8 cellular contexts compared by ENCODE assay signal in genomic region chr22:31089101-31090100, GRCh38. TPM values are rescaled to one million over a fixed set of nuclear protein-coding genes. Genes with fewer than 3 reads are reported as not detected.
A peak's percentile ranks its signal among the peaks of the same experiment; 100 is the strongest.
DNase-seq lines count a peak whose midpoint lies in the region; ATAC-seq and TF ChIP-seq lines count a peak whose summit lies in the region.

No MANE protein-coding gene starts in this region.

- peaks cover 8 to 46% (median 17%) of the 10 kb centered on the region in 4 donors for H3K4me1 ChIP-seq in transverse colon

- 60% methylated on average over 11 of the region's 11 CpGs; no CpG with 5 or more reads in 1 of the 2 donors for WGBS in transverse colon (ENCODE audit: low coverage in 1 of 2), 2 donors

- H3K4me3 ChIP-seq in brain microvascular endothelial cell (ENCODE audit: low read depth, low read length) (no peak overlapping the region), transverse colon (peak overlapping the region in 3 of 4 donors; percentile 6 to 18 (median 10))

- H3K9me3 ChIP-seq in transverse colon = no peaks in the 10 kb centered on the region

- DNase-seq in activated gamma-delta T cell treated with Interleukin-2 at 50 U/mL for 16 hours (peak; percentile 27), activated gamma-delta T cell (lab: John Stamatoyannopoulos, UW) (no peak), NCI-H2196 (lab: John Stamatoyannopoulos, UW; ENCODE audit: unreplicated experiment) (peak; percentile 51), brain microvascular endothelial cell (no peak), left colon (no peak), transverse colon (peak; percentile 71)

- no peak for TF ChIP-seq POLR2A in transverse colon (IDR thresholded peaks at IDR 0.05)

- ATAC-seq in left colon (peak; percentile 25), GM18870 (IDR thresholded peaks at IDR 0.05; ENCODE audit: unreplicated experiment) (no peak), HG02763 (IDR thresholded peaks at IDR 0.05; ENCODE audit: unreplicated experiment) (no peak)

- no peak for TF ChIP-seq EP300 in transverse colon (IDR thresholded peaks at IDR 0.05; ENCODE audit: low read depth)

- in situ Hi-C loops in brain microvascular endothelial cell (cut with HindIII; ENCODE audit: low pct_ligation_motif_present, low sequenced_read_pairs) (no loop called here), transverse colon (cut with MboI; ENCODE audit: low pct_ligation_motif_present in 1 of 4, low pct_unique_long_range_greater_than_20kb in 1 of 4, low sequenced_read_pairs in 3 of 4) (loop anchor here in 3 of 4 donors (10.0 kb wide), 1 partner anchor 145 kb away; no protein-coding TSS in a partner anchor)

- intact Hi-C loops in left colon (cut with DNase I, micrococcal nuclease) = loop anchor here in 1 of 2 donors (10.0 kb wide), 1 partner anchor 145 kb away; no protein-coding TSS in a partner anchor
- intact Hi-C loops in transverse colon (cut with DNase I; ENCODE audit: low total_unique reads) = no loop called here

- TF ChIP-seq CTCF in brain microvascular endothelial cell (IDR thresholded peaks at IDR 0.05; ENCODE audit: low read depth, low read length, missing control alignments) (peak; percentile 87), transverse colon (IDR thresholded peaks at IDR 0.05) (peak; percentile 75 to 90 (median 81))

- no peak overlapping the region for H3K27ac ChIP-seq in brain microvascular endothelial cell
- peak overlapping the region; percentile 73 to 97 (median 96) for H3K27ac ChIP-seq in transverse colon

- H3K36me3 ChIP-seq in brain microvascular endothelial cell (replicated peaks) (peaks cover 70% of the 10 kb centered on the region), transverse colon (no peaks in the 10 kb centered on the region)

- H3K27me3 ChIP-seq in brain microvascular endothelial cell (replicated peaks) (no peaks in the 10 kb centered on the region), transverse colon (no peaks in the 10 kb centered on the region)

RNA-seq across cellular contexts. Expression of gene SMTN, which starts 8.3 kb away (rescaled TPM):
- 100 to 1,000 TPM in 1 of 2 donors, 10 to 100 TPM in 1; 62.6 to 141 TPM for total RNA-seq in left colon
- 100 to 1,000 TPM; 171 to 341 (median 219) TPM for total RNA-seq in transverse colon

RNA-seq across cellular contexts. Expression of gene SELENOM, which starts 18.0 kb away (rescaled TPM):
- total RNA-seq in left colon (10 to 100 TPM; 24.3 to 64.4 TPM), transverse colon (100 to 1,000 TPM; 247 to 334 (median 315) TPM)

RNA-seq across cellular contexts. Expression of gene INPP5J, which starts 33.4 kb away (rescaled TPM):
- 10 to 100 TPM; 26.3 to 34.4 TPM for total RNA-seq in left colon
- total RNA-seq in transverse colon = 10 to 100 TPM; 22.4 to 51.2 (median 30.8) TPM

RNA-seq across cellular contexts. Expression of gene PLA2G3, which starts 50.9 kb away (rescaled TPM):
- total RNA-seq in left colon (under 1 TPM in 1 of 2 donors, not detected in 1; 0.49 TPM), transverse colon (not detected)

Comparison
In these comparisons a context has a peak if more than half of its experiments do, and no peak if none do; other contexts are left out.
1. DNase-seq: peak in activated gamma-delta T cell treated with Interleukin-2 at 50 U/mL for 16 hours (single experiment), NCI-H2196 (single experiment) and transverse colon (single experiment); none in activated gamma-delta T cell (single experiment), brain microvascular endothelial cell (single experiment) and left colon (0 of 2).